In genomic region chr18:23240609-23240930, GRCh38 we compare ENCODE assay signal across 16 cellular contexts.
"Had no signal": no experiment of that assay in that cellular context is flagged by ENCODE, and none has a peak within 500 bp of the region (broad histone marks: within the 10 kb centered on the region; RNA-seq: fewer than 3 reads in every experiment).

No MANE protein-coding gene starts in this region.

- H3K27me3 ChIP-seq: neural progenitor cell, stomach had no signal

- H2AFZ ChIP-seq: neural progenitor cell had no signal

- H3K9ac ChIP-seq: neural progenitor cell had no signal

- H3K27ac ChIP-seq: neural progenitor cell, prostate gland, stomach, VCaP had no signal

- H3K9me3 ChIP-seq: prostate gland, stomach had no signal

- H3K4me2 ChIP-seq: neural progenitor cell had no signal

- H3K27me3 Mint-ChIP-seq: naive thymus-derived CD4-positive, alpha-beta T cell; type B pancreatic cell had no signal

- H3K36me3 ChIP-seq: neural progenitor cell, prostate gland had no signal

- H3K36me3 Mint-ChIP-seq: memory B cell, type B pancreatic cell had no signal

- DNase-seq: activated CD4-positive, CD25-positive, alpha-beta regulatory T cell treated with anti-CD3 and anti-CD28 coated beads, Interleukin-2, amount 50 U/mL, for 72 hours; activated CD8-positive, alpha-beta memory T cell treated with anti-CD3 and anti-CD28 coated beads for 24 hours; activated CD8-positive, alpha-beta memory T cell treated with anti-CD3 and anti-CD28 coated beads, Interleukin-2, amount 50 U/mL, for 48 hours; activated gamma-delta T cell treated with Interleukin-2 at 50 U/mL for 16 hours; activated T-cell treated with anti-CD3 and anti-CD28 coated beads, Interleukin-2, amount 50 U/mL, for 48 hours; effector memory CD4-positive, alpha-beta T cell; left ventricle myocardium superior; naive thymus-derived CD4-positive, alpha-beta T cell; right cardiac atrium; stomach had no signal

- H3K4me3 Mint-ChIP-seq: dendritic cell treated with granulocyte-macrophage colony-stimulating factor and Interleukin-4, amounts not matched to agents 40 ng/mL and 50 ng/mL, for 4 days; memory B cell; naive thymus-derived CD4-positive, alpha-beta T cell; type B pancreatic cell had no signal

- H3K27ac Mint-ChIP-seq: dendritic cell treated with granulocyte-macrophage colony-stimulating factor and Interleukin-4, amounts not matched to agents 40 ng/mL and 50 ng/mL, for 4 days; memory B cell; neural progenitor cell; type B pancreatic cell had no signal

- H3K4me3 ChIP-seq: neural progenitor cell, prostate gland, stomach had no signal

- H3K9me3 Mint-ChIP-seq: dendritic cell treated with granulocyte-macrophage colony-stimulating factor and Interleukin-4, amounts not matched to agents 40 ng/mL and 50 ng/mL, for 4 days; memory B cell; neural progenitor cell; type B pancreatic cell had no signal
